ENCODE assay signal across 20 cellular contexts in genomic region chr9:73470766-73471165, GRCh38.
"Had no signal": no experiment of that assay in that cellular context is flagged by ENCODE, and none has a peak within 500 bp of the region (broad histone marks: within the 10 kb centered on the region; RNA-seq: fewer than 3 reads in every experiment).

No MANE protein-coding gene starts in this region.

- H3K4me3 ChIP-seq: esophagus squamous epithelium, gastroesophageal sphincter, hepatocyte, psoas muscle, right lobe of liver, spleen, upper lobe of left lung, uterus had no signal

- H3K4me2 ChIP-seq: hepatocyte had no signal

- H3K79me2 ChIP-seq: hepatocyte had no signal

- H3K27ac Mint-ChIP-seq: effector memory CD8-positive, alpha-beta T cell; natural killer cell treated with Interleukin-12 subunit alpha and Interleukin-12 subunit beta and Interleukin-15 and Interleukin-18, amount 100 ng/mL, for 72 hours had no signal

- H3K9me3 ChIP-seq: esophagus squamous epithelium, neutrophil, psoas muscle, right lobe of liver, uterus had no signal

- H3K27me3 Mint-ChIP-seq: effector memory CD8-positive, alpha-beta T cell; natural killer cell treated with Interleukin-12 subunit alpha and Interleukin-12 subunit beta and Interleukin-15 and Interleukin-18, amount 100 ng/mL, for 72 hours had no signal

- H3K36me3 ChIP-seq: esophagus squamous epithelium, gastroesophageal sphincter, neutrophil, right lobe of liver, spleen, upper lobe of left lung, uterus had no signal

- H3K4me1 ChIP-seq: esophagus squamous epithelium, gastroesophageal sphincter, psoas muscle, right lobe of liver, spleen, upper lobe of left lung, uterus had no signal

- H3K4me3 Mint-ChIP-seq: effector memory CD8-positive, alpha-beta T cell; natural killer cell treated with Interleukin-12 subunit alpha and Interleukin-12 subunit beta and Interleukin-15 and Interleukin-18, amount 100 ng/mL, for 72 hours had no signal

- DNase-seq: effector memory CD8-positive, alpha-beta T cell; esophagus squamous epithelium; foreskin fibroblast; left colon; mesendoderm; psoas muscle; retina; right lobe of liver; spleen; stimulated activated CD4-positive, alpha-beta T cell treated with anti-CD3 and anti-CD28 coated beads, Interleukin-15, amount 100 ng/mL, for 24 hours; stimulated activated CD4-positive, alpha-beta T cell treated with anti-CD3 and anti-CD28 coated beads, Interleukin-1b, Interleukin-23, amount 100 ng/mL, for 48 hours; stimulated activated CD4-positive, alpha-beta T cell treated with anti-CD3 and anti-CD28 coated beads, Interleukin-4, amount 100 ng/mL, for 24 hours; stimulated activated naive CD4-positive, alpha-beta T cell; upper lobe of left lung; uterus had no signal

- H3K27me3 ChIP-seq: esophagus squamous epithelium, hepatocyte, neutrophil, right lobe of liver, spleen, upper lobe of left lung, uterus had no signal

- H2AFZ ChIP-seq: hepatocyte had no signal

- H3K36me3 Mint-ChIP-seq: natural killer cell treated with Interleukin-12 subunit alpha and Interleukin-12 subunit beta and Interleukin-15 and Interleukin-18, amount 100 ng/mL, for 72 hours had no signal

- H3K27ac ChIP-seq: epithelial cell of prostate, esophagus squamous epithelium, gastroesophageal sphincter, hepatocyte, neutrophil, psoas muscle, right lobe of liver, spleen, upper lobe of left lung, uterus had no signal

- ATAC-seq: effector memory CD8-positive, alpha-beta T cell; gastroesophageal sphincter; left colon; natural killer cell treated with Interleukin-12 subunit alpha and Interleukin-12 subunit beta and Interleukin-15 and Interleukin-18, amount 100 ng/mL, for 72 hours; psoas muscle; right lobe of liver had no signal
